Comparison of ENCODE assay signal across 10 cellular contexts in the genomic region with DNA sequence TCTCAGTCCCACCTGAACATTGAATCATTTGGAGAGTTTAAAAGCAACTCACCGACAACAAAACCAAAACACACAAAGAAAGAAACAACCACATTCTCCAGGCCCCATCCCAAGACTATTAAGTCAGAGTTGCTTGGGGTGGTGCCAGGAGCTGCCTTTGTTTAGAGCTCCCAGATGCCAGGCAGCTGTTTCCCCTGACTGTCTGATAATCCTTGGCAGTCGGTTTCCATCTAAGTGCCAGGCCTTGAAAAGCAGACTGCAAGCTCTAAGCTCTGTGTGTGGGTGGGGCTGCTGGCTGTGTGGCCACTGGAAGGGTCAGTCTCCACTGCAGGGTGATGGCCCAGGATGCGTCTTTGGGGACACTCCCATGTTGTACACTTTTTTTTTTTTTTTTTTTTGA.
DNase-seq lines count a peak whose midpoint lies in the region; ATAC-seq and TF ChIP-seq lines count a peak whose summit lies in the region.
"Had no signal": no experiment of that assay in that cellular context is flagged by ENCODE, and none has a peak within 500 bp of the region (broad histone marks: within the 10 kb centered on the region; RNA-seq: fewer than 3 reads in every experiment).

No MANE protein-coding gene starts in this region.

- H3K4me2 ChIP-seq in GM23248 (ENCODE audit: unreplicated experiment): no peak overlapping the region

- H3K4me1 ChIP-seq in GM23248 (ENCODE audit: insufficient read depth) (0 out of 2 replicates have a peak, but pooled peaks cover 6% of the 10 kb centered on the region), adrenal gland (replicated peaks in 1 of 2) (no peaks in the 10 kb centered on the region), left ventricle myocardium inferior (peaks cover 4% of the 10 kb centered on the region), spleen (peaks cover 0 to 6% (median 0%) of the 10 kb centered on the region in 6 donors), right lobe of liver (no peaks in the 10 kb centered on the region)

- no peaks in the 10 kb centered on the region for H4K20me1 ChIP-seq in GM23248 (ENCODE audit: insufficient read depth)

- no peaks in the 10 kb centered on the region for H3K36me3 ChIP-seq in GM23248 (ENCODE audit: low read depth)
- H3K36me3 ChIP-seq in adrenal gland (replicated peaks in 1 of 2): no peaks in the 10 kb centered on the region
- no peaks in the 10 kb centered on the region for H3K36me3 ChIP-seq in left ventricle myocardium inferior
- no peaks in the 10 kb centered on the region for H3K36me3 ChIP-seq in spleen
- no peaks in the 10 kb centered on the region for H3K36me3 ChIP-seq in right lobe of liver
- H3K36me3 ChIP-seq: esophagus squamous epithelium had no signal

- DNase-seq in GM23248: peak; percentile 93
- DNase-seq in adrenal gland: peak; percentile 60 to 90 (median 81)
- peak; percentile 74 for DNase-seq in left ventricle myocardium inferior
- DNase-seq in spleen: peak; percentile 78
- no peak for DNase-seq in right lobe of liver
- DNase-seq in HPDE6-E6E7 (ENCODE audit: extremely low spot score): no peak
- DNase-seq in activated gamma-delta T cell treated with Interleukin-2 at 50 U/mL for 16 hours: no peak
- DNase-seq: activated B cell treated with CpG ODN at 0.5 μM for 24 hours, esophagus squamous epithelium had no signal

- no peak for TF ChIP-seq CTCF in adrenal gland (IDR thresholded peaks at IDR 0.05)
- no peak for TF ChIP-seq CTCF in left ventricle myocardium inferior (IDR thresholded peaks at IDR 0.05; ENCODE audit: borderline replicate concordance)
- no peak for TF ChIP-seq CTCF in spleen (IDR thresholded peaks at IDR 0.05 in 8 of 11, conservative IDR thresholded peaks at IDR 0.05 in 3 of 11)
- no peak for TF ChIP-seq CTCF in right lobe of liver (IDR thresholded peaks at IDR 0.05)

- H3K27me3 ChIP-seq in GM23248 (replicated peaks; ENCODE audit: insufficient read depth): no peaks in the 10 kb centered on the region
- no peaks in the 10 kb centered on the region for H3K27me3 ChIP-seq in adrenal gland
- H3K27me3 ChIP-seq in left ventricle myocardium inferior (ENCODE audit: low read depth): peaks cover 18% of the 10 kb centered on the region
- H3K27me3 ChIP-seq in spleen (replicated peaks in 1 of 7): peaks cover 0 to 22% (median 0%) of the 10 kb centered on the region in 7 donors
- no peaks in the 10 kb centered on the region for H3K27me3 ChIP-seq in right lobe of liver

- no peaks in the 10 kb centered on the region for H3K9me2 ChIP-seq in GM23248 (ENCODE audit: insufficient read depth)

- H3K4me3 ChIP-seq in GM23248 (no peak overlapping the region), adrenal gland (no peak overlapping the region), left ventricle myocardium inferior (no peak overlapping the region), spleen (no peak overlapping the region), right lobe of liver (no peak overlapping the region)
- H3K4me3 ChIP-seq: esophagus squamous epithelium had no signal

- intact Hi-C loops in adrenal gland (cut with DNase I) (no loop called here), left ventricle myocardium inferior (cut with micrococcal nuclease) (no loop called here), spleen (cut with DNase I; ENCODE audit: low total_unique reads) (no loop called here), right lobe of liver (cut with DNase I) (no loop called here)

- TF ChIP-seq POLR2A in adrenal gland (IDR thresholded peaks at IDR 0.05): no peak
- TF ChIP-seq POLR2A in spleen (IDR thresholded peaks at IDR 0.05): no peak
- no peak for TF ChIP-seq POLR2A in right lobe of liver (IDR thresholded peaks at IDR 0.05)

- H3F3A ChIP-seq in GM23248 (ENCODE audit: insufficient read depth): no peaks in the 10 kb centered on the region

- no peak for ATAC-seq in right lobe of liver
- no peak for ATAC-seq in GM19328 (IDR thresholded peaks at IDR 0.05; ENCODE audit: unreplicated experiment)

- H3K9me3 ChIP-seq in GM23248 (ENCODE audit: low read depth) (no peaks in the 10 kb centered on the region), adrenal gland (replicated peaks in 1 of 3) (no peaks in the 10 kb centered on the region), left ventricle myocardium inferior (replicated peaks) (no peaks in the 10 kb centered on the region), spleen (no peaks in the 10 kb centered on the region), right lobe of liver (no peaks in the 10 kb centered on the region)
- H3K9me3 ChIP-seq: esophagus squamous epithelium had no signal

- H2AFZ ChIP-seq in GM23248: no peak overlapping the region

- in situ Hi-C loops in GM23248 (cut with MboI): no loop called here

- H3K9ac ChIP-seq in GM23248: no peak overlapping the region

- H3K27ac ChIP-seq in GM23248 (0 out of 2 replicates have a peak overlapping the region, but pooled peaks have one; percentile 12), adrenal gland (no peak overlapping the region), left ventricle myocardium inferior (replicated peaks) (no peak overlapping the region), spleen (no peak overlapping the region), right lobe of liver (no peak overlapping the region)
- H3K27ac ChIP-seq: esophagus squamous epithelium had no signal

- WGBS in GM23248 (ENCODE audit: low coverage in 1 of 2, low lambda C conversion rate in 2 of 2, missing lambda C conversion rate in 2 of 2), 2 experiments: 2 to 8% methylated on average over 3 of the region's 3 CpGs
- WGBS in adrenal gland, 4 donors: 10 to 30% (median 16%) methylated on average over 3 of the region's 3 CpGs
- 19 to 42% (median 31%) methylated on average over 3 of the region's 3 CpGs for whole genome bisulfite sequencing in spleen, 5 donors
- WGBS in right lobe of liver (ENCODE audit: insufficient coverage, low coverage, low lambda C conversion rate, missing lambda C conversion rate): 33% methylated on average over 2 of the region's 3 CpGs

- no peaks in the 10 kb centered on the region for H3K79me2 ChIP-seq in GM23248 (ENCODE audit: insufficient read depth)

Comparison
In these comparisons a context has a peak if more than half of its experiments do, and no peak if none do; other contexts are left out.
1. DNase-seq: peak in GM23248 (single experiment), adrenal gland (7 of 7), left ventricle myocardium inferior (single experiment) and spleen (single experiment); none in right lobe of liver (0 of 3), HPDE6-E6E7 (single experiment) and activated gamma-delta T cell treated with Interleukin-2 at 50 U/mL for 16 hours (single experiment).